ENCODE assay signal across 1 cellular context in the genomic region with DNA sequence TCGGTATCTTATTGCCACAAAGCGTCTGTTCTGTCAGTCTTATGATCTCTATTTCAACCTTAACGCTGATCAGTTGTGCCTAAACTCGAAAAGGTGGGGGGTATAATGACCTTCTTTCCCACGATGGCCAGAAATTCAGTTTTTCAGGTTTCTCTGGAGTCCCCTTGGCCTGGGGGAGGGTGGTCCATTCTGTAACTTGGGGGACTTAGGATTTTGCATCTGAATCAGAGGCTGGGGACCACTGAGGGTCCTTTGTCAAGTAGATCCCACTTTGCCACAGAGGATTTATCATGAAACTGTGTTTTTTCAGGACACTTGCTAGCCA.
TF ChIP-seq lines count a peak whose summit lies in the region.

No MANE protein-coding gene starts in this region.

TF ChIP-seq in liver, 16 proteins besides CTCF, POLR2A, EP300 and RAD21 (continued from another document):
- TF ChIP-seq, protein P1, sequence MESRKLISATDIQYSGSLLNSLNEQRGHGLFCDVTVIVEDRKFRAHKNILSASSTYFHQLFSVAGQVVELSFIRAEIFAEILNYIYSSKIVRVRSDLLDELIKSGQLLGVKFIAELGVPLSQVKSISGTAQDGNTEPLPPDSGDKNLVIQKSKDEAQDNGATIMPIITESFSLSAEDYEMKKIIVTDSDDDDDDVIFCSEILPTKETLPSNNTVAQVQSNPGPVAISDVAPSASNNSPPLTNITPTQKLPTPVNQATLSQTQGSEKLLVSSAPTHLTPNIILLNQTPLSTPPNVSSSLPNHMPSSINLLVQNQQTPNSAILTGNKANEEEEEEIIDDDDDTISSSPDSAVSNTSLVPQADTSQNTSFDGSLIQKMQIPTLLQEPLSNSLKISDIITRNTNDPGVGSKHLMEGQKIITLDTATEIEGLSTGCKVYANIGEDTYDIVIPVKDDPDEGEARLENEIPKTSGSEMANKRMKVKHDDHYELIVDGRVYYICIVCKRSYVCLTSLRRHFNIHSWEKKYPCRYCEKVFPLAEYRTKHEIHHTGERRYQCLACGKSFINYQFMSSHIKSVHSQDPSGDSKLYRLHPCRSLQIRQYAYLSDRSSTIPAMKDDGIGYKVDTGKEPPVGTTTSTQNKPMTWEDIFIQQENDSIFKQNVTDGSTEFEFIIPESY (IDR thresholded peaks at IDR 0.05) = no peak
- TF ChIP-seq FOXA2 (IDR thresholded peaks at IDR 0.05) (no peak), JUND (IDR thresholded peaks at IDR 0.05) (no peak), HNF4G (IDR thresholded peaks at IDR 0.05) (no peak)
